In genomic region chr6:37558646-37559045, GRCh38 we compare ENCODE assay signal across 19 cellular contexts.
"Had no signal": no experiment of that assay in that cellular context is flagged by ENCODE, and none has a peak within 500 bp of the region (broad histone marks: within the 10 kb centered on the region; RNA-seq: fewer than 3 reads in every experiment).

No MANE protein-coding gene starts in this region.

- H3K9me3 Mint-ChIP-seq: activated T-cell treated with anti-CD3 and anti-CD28 coated beads, Interleukin-2, amount 50 U/mL, for 4 hours; naive thymus-derived CD8-positive, alpha-beta T cell; stimulated activated naive CD8-positive, alpha-beta T cell treated with anti-CD3 and anti-CD28 coated beads, Interleukin-15, Interleukin-2, amounts not matched to agents 100 ng/mL and 50 ng/mL, for 24 hours; T-helper 2 cell treated with Interferon-gamma antibody and Interleukin-4, amounts not matched to agents 5 μg/mL and 100 μg/mL, for 36 hours had no signal

- ATAC-seq: activated CD8-positive, alpha-beta T cell treated with anti-CD3 and anti-CD28 coated beads for 36 hours had no signal

- H3K4me1 ChIP-seq: breast epithelium, tibial nerve, uterus had no signal

- H3K27me3 Mint-ChIP-seq: naive thymus-derived CD8-positive, alpha-beta T cell; stimulated activated naive CD8-positive, alpha-beta T cell treated with anti-CD3 and anti-CD28 coated beads, Interleukin-15, Interleukin-2, amounts not matched to agents 100 ng/mL and 50 ng/mL, for 24 hours had no signal

- H3K4me3 Mint-ChIP-seq: activated CD4-positive, alpha-beta T cell treated with anti-CD3 and anti-CD28 coated beads, Interleukin-2, amount 10 ng/mL, durations not matched to agents 24 days and 14 days; activated CD8-positive, alpha-beta T cell treated with anti-CD3 and anti-CD28 coated beads for 36 hours; activated T-cell treated with anti-CD3 and anti-CD28 coated beads, Interleukin-2, amount 50 U/mL, for 4 hours; stimulated activated naive CD8-positive, alpha-beta T cell treated with anti-CD3 and anti-CD28 coated beads, Interleukin-15, Interleukin-2, amounts not matched to agents 100 ng/mL and 50 ng/mL, for 24 hours; T-helper 2 cell treated with Interferon-gamma antibody and Interleukin-4, amounts not matched to agents 5 μg/mL and 100 μg/mL, for 36 hours had no signal

- H3K27ac Mint-ChIP-seq: activated CD8-positive, alpha-beta T cell treated with anti-CD3 and anti-CD28 coated beads for 36 hours; stimulated activated naive CD8-positive, alpha-beta T cell treated with anti-CD3 and anti-CD28 coated beads, Interleukin-15, Interleukin-2, amounts not matched to agents 100 ng/mL and 50 ng/mL, for 24 hours; T-helper 2 cell treated with Interferon-gamma antibody and Interleukin-4, amounts not matched to agents 5 μg/mL and 100 μg/mL, for 36 hours had no signal

- H3K4me3 ChIP-seq: ascending aorta, breast epithelium, esophagus squamous epithelium, spleen, tibial nerve, uterus had no signal

- H3K36me3 Mint-ChIP-seq: naive thymus-derived CD8-positive, alpha-beta T cell had no signal

- H3K36me3 ChIP-seq: ascending aorta, breast epithelium, esophagus squamous epithelium, neutrophil, spleen, tibial nerve, uterus had no signal

- DNase-seq: activated CD4-positive, alpha-beta T cell treated with anti-CD3 and anti-CD28 coated beads, Interleukin-2, amount 10 ng/mL, durations not matched to agents 24 days and 14 days; activated CD8-positive, alpha-beta memory T cell treated with anti-CD3 and anti-CD28 coated beads, Interleukin-2, amount 50 U/mL, for 4 hours; activated CD8-positive, alpha-beta T cell treated with anti-CD3 and anti-CD28 coated beads for 36 hours; activated effector memory CD4-positive, alpha-beta T cell treated with anti-CD3 and anti-CD28 coated beads, Interleukin-2, amount 50 U/mL, for 16 hours; activated naive CD4-positive, alpha-beta T cell treated with anti-CD3 and anti-CD28 coated beads, Interleukin-2, amount 50 U/mL, for 16 hours; activated T-cell treated with anti-CD3 and anti-CD28 coated beads, Interleukin-2, amount 50 U/mL, for 4 hours; cerebellar nuclear complex; effector CD4-positive, alpha-beta T cell; esophagus squamous epithelium; mesendoderm; naive thymus-derived CD8-positive, alpha-beta T cell; spleen; uterus had no signal

- H3K27me3 ChIP-seq: ascending aorta, uterus had no signal

- H3K9me3 ChIP-seq: ascending aorta, breast epithelium, esophagus squamous epithelium, neutrophil, spleen, uterus had no signal

- H3K27ac ChIP-seq: ascending aorta, breast epithelium, esophagus squamous epithelium, neutrophil, tibial nerve, uterus had no signal
